Comparison of ENCODE assay signal across 19 cellular contexts in genomic region chr4:53809816-53810215, GRCh38.
"Had no signal": no experiment of that assay in that cellular context is flagged by ENCODE, and none has a peak within 500 bp of the region (broad histone marks: within the 10 kb centered on the region; RNA-seq: fewer than 3 reads in every experiment).

No MANE protein-coding gene starts in this region.

- H3K27me3 ChIP-seq: esophagus squamous epithelium, gastroesophageal sphincter, hepatocyte, left lung had no signal

- H3K4me3 ChIP-seq: coronary artery, dorsolateral prefrontal cortex, esophagus squamous epithelium, gastroesophageal sphincter, heart left ventricle, hepatocyte, left lung, lower lobe of right lung, mucosa of descending colon had no signal

- ATAC-seq: foreskin keratinocyte; gastroesophageal sphincter; heart left ventricle; left cardiac atrium; left lung; left ventricle myocardium superior; lower lobe of right lung; mucosa of descending colon; naive thymus-derived CD8-positive, alpha-beta T cell had no signal

- H3K9me3 ChIP-seq: esophagus squamous epithelium, gastroesophageal sphincter, heart left ventricle, left lung, lower lobe of right lung, mucosa of descending colon had no signal

- H3K27ac ChIP-seq: coronary artery, dorsolateral prefrontal cortex, esophagus squamous epithelium, foreskin keratinocyte, heart left ventricle, hepatocyte, left lung, lower lobe of right lung had no signal

- H3K36me3 ChIP-seq: esophagus squamous epithelium, gastroesophageal sphincter, heart left ventricle, left lung, lower lobe of right lung had no signal

- H3K4me1 Mint-ChIP-seq: mesothelial cell of epicardium; naive B cell; naive thymus-derived CD8-positive, alpha-beta T cell had no signal

- H3K4me2 ChIP-seq: hepatocyte had no signal

- H3K27ac Mint-ChIP-seq: mesothelial cell of epicardium; naive B cell; naive thymus-derived CD8-positive, alpha-beta T cell had no signal

- H3K36me3 Mint-ChIP-seq: mesothelial cell of epicardium; naive B cell; naive thymus-derived CD8-positive, alpha-beta T cell had no signal

- DNase-seq: dermis blood vessel endothelial cell; dorsolateral prefrontal cortex; effector CD4-positive, alpha-beta T cell; effector memory CD4-positive, alpha-beta T cell; esophagus squamous epithelium; foreskin keratinocyte; heart left ventricle; left cardiac atrium; left lung; left ventricle myocardium superior; lower lobe of right lung; mesenchymal stem cell; mucosa of descending colon; naive B cell; naive thymus-derived CD8-positive, alpha-beta T cell had no signal

- H3K4me3 Mint-ChIP-seq: mesothelial cell of epicardium; naive B cell; naive thymus-derived CD8-positive, alpha-beta T cell had no signal

- H3K9me3 Mint-ChIP-seq: naive B cell; naive thymus-derived CD8-positive, alpha-beta T cell had no signal

- H2AFZ ChIP-seq: hepatocyte had no signal

- H3K79me2 ChIP-seq: hepatocyte had no signal

- H3K4me1 ChIP-seq: esophagus squamous epithelium, foreskin keratinocyte, heart left ventricle, left lung, lower lobe of right lung had no signal
